10 cellular contexts compared by ENCODE assay signal in the genomic region with DNA sequence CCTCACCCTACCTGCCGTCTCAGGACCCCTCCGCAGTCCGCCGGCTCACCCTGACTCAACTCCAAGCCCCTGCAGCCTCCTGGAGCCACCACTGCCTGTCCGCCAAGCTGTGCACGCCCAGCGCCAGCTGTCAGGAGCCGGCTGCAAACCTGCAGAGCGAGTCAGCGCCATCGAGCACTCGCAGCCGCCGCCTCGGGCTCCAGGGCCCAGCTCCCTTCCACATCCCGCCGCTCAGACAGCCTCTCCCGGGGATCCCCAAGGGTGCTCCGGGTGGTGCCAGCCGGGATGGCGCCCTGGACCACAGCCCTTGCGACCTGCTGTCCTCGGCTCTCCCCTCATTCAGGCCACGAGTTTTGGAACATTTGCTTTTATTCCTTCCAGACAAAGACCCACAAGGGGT. TPM values are rescaled to one million over a fixed set of nuclear protein-coding genes. Genes with fewer than 3 reads are reported as not detected.
A peak's percentile ranks its signal among the peaks of the same experiment; 100 is the strongest.
DNase-seq lines count a peak whose midpoint lies in the region; ATAC-seq and FAIRE-seq lines count a peak whose summit lies in the region.
"Had no signal": no experiment of that assay in that cellular context is flagged by ENCODE, and none has a peak within 500 bp of the region (broad histone marks: within the 10 kb centered on the region; RNA-seq: fewer than 3 reads in every experiment).

No MANE protein-coding gene starts in this region.

- WGBS in small intestine, 3 donors, result 3 to 8% (median 7%) methylated on average over 21 to 24 of the region's 24 CpGs

- H3K27ac ChIP-seq in small intestine (ENCODE audit: low read depth in 1 of 2, low read length in 1 of 2), result peak overlapping the region in 1 of 2 donors; percentile 0
- H3K27ac ChIP-seq: breast epithelium had no signal

- DNase-seq in NCI-H748 (lab: John Stamatoyannopoulos, UW; ENCODE audit: unreplicated experiment) (peak; percentile 20), NCI-H748 treated with DMSO at 0.1 percent for 48 hours (lab: John Stamatoyannopoulos, UW) (no peak), NCI-H526 (lab: John Stamatoyannopoulos, UW) (peak; percentile 22 to 86), glomerular visceral epithelial cell (ENCODE audit: extremely low spot score) (peak; percentile 55), small intestine (peak; percentile 54), left lobe of liver (ENCODE audit: low spot score) (no peak), COLO829 (ENCODE audit: low spot score) (no peak)

- ATAC-seq in left lobe of liver, result no peak
- no peak for ATAC-seq in GM19452 (IDR thresholded peaks at IDR 0.05; ENCODE audit: unreplicated experiment)

- H3K4me3 ChIP-seq in small intestine (ENCODE audit: low read depth in 1 of 2, low read length in 2 of 2), result no peak overlapping the region

- FAIRE-seq in small intestine (lab: Jason Lieb, UNC), result no peak

- no peaks in the 10 kb centered on the region for H3K9me3 ChIP-seq in small intestine (ENCODE audit: control insufficient read depth, low read depth)
- H3K9me3 ChIP-seq: breast epithelium had no signal

- no peaks in the 10 kb centered on the region for H3K36me3 ChIP-seq in small intestine (ENCODE audit: control insufficient read depth in 2 of 2, insufficient read depth in 2 of 2, low read length in 2 of 2)
- H3K36me3 ChIP-seq: breast epithelium had no signal

- H3K27me3 ChIP-seq in small intestine (ENCODE audit: control insufficient read depth in 2 of 2, insufficient read depth in 2 of 2, low read length in 2 of 2), result peaks cover 0 to 4% of the 10 kb centered on the region in 2 donors

- no peaks in the 10 kb centered on the region for H3K4me1 ChIP-seq in small intestine (ENCODE audit: control insufficient read depth in 2 of 2, insufficient read depth in 1 of 2, low read depth in 1 of 2, low read length in 1 of 2)

RNA-seq across cellular contexts. Expression of a gene that starts 4.2 kb away (rescaled TPM):
- polyA plus RNA-seq in small intestine, result 10 to 100 TPM in 1 of 3 donors, 1 to 10 TPM in 2; 2.6 to 23.0 (median 4.1) TPM
- not detected for total RNA-seq in left lobe of liver

RNA-seq across cellular contexts. Expression of a gene that starts 10.4 kb away (rescaled TPM):
- polyA plus RNA-seq in small intestine, result 10 to 100 TPM; 10.8 to 99.6 (median 11.4) TPM
- total RNA-seq in left lobe of liver, result 0.96 TPM

RNA-seq across cellular contexts. Expression of a gene that starts 10.7 kb away (rescaled TPM):
- polyA plus RNA-seq in small intestine, result 10 to 100 TPM in 1 of 3 donors, 1 to 10 TPM in 2; 7.8 to 14.6 (median 8.7) TPM
- 7.9 TPM for total RNA-seq in left lobe of liver

RNA-seq across cellular contexts. Expression of a gene that starts 31.1 kb away (rescaled TPM):
- 10 to 100 TPM; 36.7 to 42.7 (median 37.2) TPM for polyA plus RNA-seq in small intestine
- 10.3 TPM for total RNA-seq in left lobe of liver

RNA-seq across cellular contexts. Expression of a gene that starts 31.2 kb away (rescaled TPM):
- polyA plus RNA-seq in small intestine, result under 1 TPM in 1 of 3 donors, not detected in 2; 0.81 TPM
- total RNA-seq in left lobe of liver, result not detected
- polyA plus RNA-seq: neural cell had no signal

Comparison
In these comparisons a context has a peak if more than half of its experiments do, and no peak if none do; other contexts are left out.
1. DNase-seq: peak in NCI-H748 (single experiment), NCI-H526 (2 of 2), glomerular visceral epithelial cell (single experiment) and small intestine (single experiment); none in NCI-H748 treated with DMSO at 0.1 percent for 48 hours (single experiment), left lobe of liver (single experiment) and COLO829 (single experiment).